30 cellular contexts compared by ENCODE assay signal in genomic region chr1:8595332-8595731, GRCh38.
"Had no signal": no experiment of that assay in that cellular context is flagged by ENCODE, and none has a peak within 500 bp of the region (broad histone marks: within the 10 kb centered on the region; RNA-seq: fewer than 3 reads in every experiment).

No MANE protein-coding gene starts in this region.

- H3K27ac Mint-ChIP-seq: activated CD8-positive, alpha-beta T cell treated with anti-CD3 and anti-CD28 coated beads for 36 hours; activated T-helper 17 cell treated with anti-CD3 and anti-CD28 coated beads, Interleukin-2, amount 50 U/mL, for 72 hours; effector memory CD8-positive, alpha-beta T cell; naive thymus-derived CD4-positive, alpha-beta T cell had no signal

- H3K4me3 Mint-ChIP-seq: activated CD8-positive, alpha-beta T cell treated with anti-CD3 and anti-CD28 coated beads for 36 hours; activated naive CD8-positive, alpha-beta T cell treated with anti-CD3 and anti-CD28 coated beads, Interleukin-2, amount 50 U/mL, for 24 hours; activated T-cell treated with anti-CD3 and anti-CD28 coated beads, Interleukin-2, amount 50 U/mL, for 4 hours; activated T-helper 17 cell treated with anti-CD3 and anti-CD28 coated beads, Interleukin-2, amount 50 U/mL, for 72 hours; effector memory CD8-positive, alpha-beta T cell; mesothelial cell of epicardium; naive thymus-derived CD4-positive, alpha-beta T cell; neural crest cell had no signal

- H3K9me3 ChIP-seq: heart left ventricle, psoas muscle, sigmoid colon had no signal

- H3K36me3 ChIP-seq: heart left ventricle, sigmoid colon had no signal

- H3K4me3 ChIP-seq: coronary artery, dorsolateral prefrontal cortex, heart left ventricle, psoas muscle, sigmoid colon had no signal

- H2AFZ ChIP-seq: parathyroid adenoma had no signal

- H3K27ac ChIP-seq: coronary artery, parathyroid adenoma, psoas muscle had no signal

- ATAC-seq: activated CD8-positive, alpha-beta T cell treated with anti-CD3 and anti-CD28 coated beads for 36 hours; activated naive CD8-positive, alpha-beta T cell treated with anti-CD3 and anti-CD28 coated beads, Interleukin-2, amount 50 U/mL, for 24 hours; activated T-cell treated with anti-CD3 and anti-CD28 coated beads, Interleukin-2, amount 50 U/mL, for 4 hours; effector memory CD8-positive, alpha-beta T cell; heart left ventricle; left cardiac atrium; naive thymus-derived CD4-positive, alpha-beta T cell; psoas muscle had no signal

- H3K4me1 Mint-ChIP-seq: activated T-helper 17 cell treated with anti-CD3 and anti-CD28 coated beads, Interleukin-2, amount 50 U/mL, for 72 hours had no signal

- H3K9ac ChIP-seq: parathyroid adenoma had no signal

- H3K27me3 ChIP-seq: dorsolateral prefrontal cortex, heart left ventricle, sigmoid colon had no signal

- H3K27me3 Mint-ChIP-seq: activated CD8-positive, alpha-beta T cell treated with anti-CD3 and anti-CD28 coated beads for 36 hours; activated naive CD8-positive, alpha-beta T cell treated with anti-CD3 and anti-CD28 coated beads, Interleukin-2, amount 50 U/mL, for 24 hours; activated T-helper 17 cell treated with anti-CD3 and anti-CD28 coated beads, Interleukin-2, amount 50 U/mL, for 72 hours; effector memory CD8-positive, alpha-beta T cell; naive thymus-derived CD4-positive, alpha-beta T cell had no signal

- H3K9me3 Mint-ChIP-seq: activated T-cell treated with anti-CD3 and anti-CD28 coated beads, Interleukin-2, amount 50 U/mL, for 4 hours; activated T-helper 17 cell treated with anti-CD3 and anti-CD28 coated beads, Interleukin-2, amount 50 U/mL, for 72 hours; effector memory CD8-positive, alpha-beta T cell; mesothelial cell of epicardium; neural crest cell had no signal

- DNase-seq: activated CD4-positive, alpha-beta T cell treated with anti-CD3 and anti-CD28 coated beads for 1 hour; activated CD4-positive, alpha-beta T cell treated with anti-CD3 and anti-CD28 coated beads, Interleukin-2, amount 50 U/mL, for 1 hour; activated CD8-positive, alpha-beta T cell treated with anti-CD3 and anti-CD28 coated beads for 36 hours; activated gamma-delta T cell treated with Interleukin-2 at 50 U/mL for 16 hours; activated naive CD4-positive, alpha-beta T cell treated with anti-CD3 and anti-CD28 coated beads, Interleukin-2, amount 50 U/mL, for 16 hours; activated naive CD8-positive, alpha-beta T cell treated with anti-CD3 and anti-CD28 coated beads, Interleukin-2, amount 50 U/mL, for 24 hours; activated T-cell treated with anti-CD3 and anti-CD28 coated beads, Interleukin-2, amount 50 U/mL, for 4 hours; cerebellar nuclear complex; dorsolateral prefrontal cortex; effector memory CD8-positive, alpha-beta T cell; foreskin fibroblast; heart left ventricle; left cardiac atrium; naive thymus-derived CD4-positive, alpha-beta T cell; nucleus accumbens; psoas muscle; sigmoid colon; stimulated activated CD4-positive, alpha-beta T cell treated with anti-CD3 and anti-CD28 coated beads, Interleukin-15, amount 100 ng/mL, for 24 hours; stimulated activated CD4-positive, alpha-beta T cell treated with anti-CD3 and anti-CD28 coated beads, Interleukin-2, amount 100 ng/mL, for 24 hours; stimulated activated naive CD4-positive, alpha-beta T cell; T-helper 9 cell; trophoblast cell had no signal

- FAIRE-seq: bronchial epithelial cell, endothelial cell of umbilical vein, urothelium cell line had no signal
